ENCODE assay signal across 8 cellular contexts in the genomic region with DNA sequence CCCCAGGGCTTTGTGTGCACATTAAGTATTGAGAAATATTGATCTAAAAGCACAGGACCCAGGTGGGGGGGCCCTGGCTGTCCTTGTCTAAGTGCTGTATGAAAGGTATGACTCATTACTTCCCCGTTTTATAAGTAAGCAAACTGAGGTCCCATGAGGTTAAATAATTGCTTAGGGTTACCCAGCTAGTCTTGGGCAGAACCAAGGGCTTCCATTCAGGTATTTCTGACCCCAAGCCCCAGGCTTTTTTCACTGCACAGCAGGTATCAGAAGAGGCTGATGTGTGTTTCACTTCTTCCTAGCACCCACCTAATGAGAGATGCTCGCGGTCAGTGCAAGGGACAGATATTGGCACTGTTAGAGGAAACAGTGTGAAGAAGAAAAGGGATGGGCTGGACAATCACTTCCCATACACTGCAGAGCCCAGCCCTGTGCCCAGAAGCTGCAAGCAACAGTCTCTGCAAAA. TPM values are rescaled to one million over a fixed set of nuclear protein-coding genes. Genes with fewer than 3 reads are reported as not detected.
DNase-seq lines count a peak whose midpoint lies in the region; ATAC-seq and TF ChIP-seq lines count a peak whose summit lies in the region.

No MANE protein-coding gene starts in this region.

- H3K36me3 ChIP-seq in lower lobe of right lung, result peaks cover 25% of the 10 kb centered on the region

- peaks cover 9% of the 10 kb centered on the region for H3K36me3 Mint-ChIP-seq in activated T-helper 17 cell treated with anti-CD3 and anti-CD28 coated beads, Interleukin-2, amount 50 U/mL, for 72 hours (ENCODE audit: low read depth)

- no peaks in the 10 kb centered on the region for H3K9me3 Mint-ChIP-seq in activated T-helper 17 cell treated with anti-CD3 and anti-CD28 coated beads, Interleukin-2, amount 50 U/mL, for 72 hours

- peak overlapping the region; percentile 89 for H3K4me3 Mint-ChIP-seq in activated T-helper 17 cell treated with anti-CD3 and anti-CD28 coated beads, Interleukin-2, amount 50 U/mL, for 72 hours

- ATAC-seq in activated CD4-positive, CD25-positive, alpha-beta regulatory T cell treated with anti-CD3 and anti-CD28 coated beads, Interleukin-2, amount 50 U/mL, for 24 hours, result peak; percentile 28 to 30
- ATAC-seq in HG03460 (IDR thresholded peaks at IDR 0.05; ENCODE audit: unreplicated experiment) (peak; percentile 54), lower lobe of right lung (peak; percentile 46 to 72)
- peak; percentile 25 for ATAC-seq in activated T-helper 17 cell treated with anti-CD3 and anti-CD28 coated beads, Interleukin-2, amount 50 U/mL, for 72 hours (replicated peaks)

- H3K27ac ChIP-seq in lower lobe of right lung, result peak overlapping the region; percentile 81

- intact Hi-C loops in lower lobe of right lung (cut with DNase I), result no loop called here

- no peaks in the 10 kb centered on the region for H3K27me3 Mint-ChIP-seq in activated T-helper 17 cell treated with anti-CD3 and anti-CD28 coated beads, Interleukin-2, amount 50 U/mL, for 72 hours

- H3K9me3 ChIP-seq in lower lobe of right lung, result no peaks in the 10 kb centered on the region

- no peak for DNase-seq in activated CD4-positive, CD25-positive, alpha-beta regulatory T cell treated with anti-CD3 and anti-CD28 coated beads, Interleukin-2, amount 50 U/mL, for 72 hours
- DNase-seq in lower lobe of right lung (peak; percentile 73), SW480 (ENCODE audit: low spot score) (no peak), GOT3 (lab: John Stamatoyannopoulos, UW) (no peak), NCI-H748 (lab: John Stamatoyannopoulos, UW; ENCODE audit: unreplicated experiment) (no peak)

- no peaks in the 10 kb centered on the region for H3K27me3 ChIP-seq in lower lobe of right lung (ENCODE audit: low read depth)

- no peak overlapping the region for H3K4me3 ChIP-seq in lower lobe of right lung

- peak overlapping the region; percentile 83 for H3K27ac Mint-ChIP-seq in activated T-helper 17 cell treated with anti-CD3 and anti-CD28 coated beads, Interleukin-2, amount 50 U/mL, for 72 hours

- TF ChIP-seq CTCF in lower lobe of right lung (IDR thresholded peaks at IDR 0.05), result no peak

- peaks cover 60% of the 10 kb centered on the region for H3K4me1 ChIP-seq in lower lobe of right lung

- H3K4me1 Mint-ChIP-seq in activated T-helper 17 cell treated with anti-CD3 and anti-CD28 coated beads, Interleukin-2, amount 50 U/mL, for 72 hours, result peaks cover 51% of the 10 kb centered on the region

RNA-seq across cellular contexts. Expression of a gene that starts 4.7 kb away (rescaled TPM):
- 10 to 100 TPM; 39.2 to 81.2 TPM for total RNA-seq in activated T-helper 17 cell treated with anti-CD3 and anti-CD28 coated beads, Interleukin-2, amount 50 U/mL, for 72 hours
- 53.1 TPM for total RNA-seq in lower lobe of right lung
